ENCODE assay signal across 10 cellular contexts in genomic region chr1:44408181-44409018, GRCh38. TPM values are rescaled to one million over a fixed set of nuclear protein-coding genes. Genes with fewer than 3 reads are reported as not detected.
DNase-seq lines count a peak whose midpoint lies in the region; ATAC-seq and TF ChIP-seq lines count a peak whose summit lies in the region.
"Had no signal": no experiment of that assay in that cellular context is flagged by ENCODE, and none has a peak within 500 bp of the region (broad histone marks: within the 10 kb centered on the region; RNA-seq: fewer than 3 reads in every experiment).

No MANE protein-coding gene starts in this region.

- no peak overlapping the region for H3K18ac ChIP-seq in mesendoderm (ENCODE audit: low read length)

- H3K27me3 ChIP-seq in A673 (replicated peaks; ENCODE audit: insufficient read depth, low read depth, low read length, poor library complexity) (peaks cover 52% of the 10 kb centered on the region), HUES64 (ENCODE audit: insufficient read depth, low read length) (peaks cover 85% of the 10 kb centered on the region), mesendoderm (ENCODE audit: insufficient read depth, low read length, poor library complexity) (peaks cover 39% of the 10 kb centered on the region)

- H3K9ac ChIP-seq in HUES64 (ENCODE audit: low read depth, low read length) (no peak overlapping the region), mesendoderm (ENCODE audit: low read length) (no peak overlapping the region)

- no peak overlapping the region for H4K8ac ChIP-seq in mesendoderm (ENCODE audit: low read depth, low read length)

- H3K79me2 ChIP-seq in mesendoderm (ENCODE audit: control insufficient read depth, insufficient read depth, low read length), result no peaks in the 10 kb centered on the region

- H2AK5ac ChIP-seq in mesendoderm (ENCODE audit: low read length), result no peak overlapping the region

- H3K56ac ChIP-seq in mesendoderm (ENCODE audit: low read length), result peak overlapping the region; percentile 47

- H3K36me3 ChIP-seq in A673 (ENCODE audit: insufficient read depth, low read length, poor library complexity, severe bottlenecking) (no peaks in the 10 kb centered on the region), HUES64 (ENCODE audit: insufficient read depth, low read length) (peaks cover 10% of the 10 kb centered on the region), mesendoderm (ENCODE audit: control insufficient read depth, insufficient read depth, low read length) (no peaks in the 10 kb centered on the region)

- POLR2A ChIA-PET in A673 (lab: Charles Lee; ENCODE audit: low non-redundant PET), result no interaction called here

- H2BK5ac ChIP-seq in mesendoderm (ENCODE audit: low read length), result no peak overlapping the region

- H3K79me1 ChIP-seq in mesendoderm (ENCODE audit: low read length), result no peaks in the 10 kb centered on the region

- no peak overlapping the region for H3K23ac ChIP-seq in mesendoderm (ENCODE audit: low read length)

- no peak overlapping the region for H4K5ac ChIP-seq in mesendoderm (ENCODE audit: low read length)

- no peak overlapping the region for H3K27ac ChIP-seq in A673 (ENCODE audit: low read depth, low read length, poor library complexity, severe bottlenecking)
- H3K27ac ChIP-seq in HUES64 (ENCODE audit: low read depth, low read length), result no peak overlapping the region; the same call in 1 of the 2 replicates
- peak overlapping the region; percentile 56 for H3K27ac ChIP-seq in angular gyrus (ENCODE audit: low read depth, low read length)
- H3K27ac ChIP-seq in mesendoderm (ENCODE audit: low read depth, low read length), result no peak overlapping the region

- CTCF ChIA-PET in A673 (lab: Charles Lee), result interaction anchor here (0.6 kb wide), 1 partner anchor 26 kb away, joined by 6 read pairs; no protein-coding TSS in a partner anchor

- BruUV-seq in A673 (replicated peaks; lab: Mats Ljungman, UMichigan), result no TSS peak

- H3K4me2 ChIP-seq in mesendoderm (ENCODE audit: low read length), result peak overlapping the region; percentile 21

- intact Hi-C loops in A673 (cut with micrococcal nuclease; ENCODE audit: unreplicated experiment), result no loop called here

- WGBS in HUES64, result 1% methylated on average over 37 of the region's 38 CpGs
- WGBS in mesendoderm (ENCODE audit: extremely low coverage, insufficient coverage, low lambda C conversion rate), result no CpG with 5 or more reads among the region's 38 CpGs

- DNase-seq in A673 (ENCODE audit: low spot score), result peak; percentile 15
- peak; percentile 87 for DNase-seq in mesendoderm
- DNase-seq in globus pallidus (ENCODE audit: low spot score), result no peak
- no peak for DNase-seq in AG08395 (ENCODE audit: low spot score)
- DNase-seq: DMS153, GOT3 had no signal

- no peak overlapping the region for H3K4me3 ChIP-seq in A673 (ENCODE audit: low read depth, low read length, poor library complexity, severe bottlenecking)
- peak overlapping the region; percentile 74 for H3K4me3 ChIP-seq in HUES64 (ENCODE audit: low read length)
- H3K4me3 ChIP-seq in mesendoderm (ENCODE audit: low read length), result no peak overlapping the region

- H3K4ac ChIP-seq in mesendoderm (ENCODE audit: low read depth, low read length), result no peak overlapping the region

- no peaks in the 10 kb centered on the region for H3K9me3 ChIP-seq in A673 (ENCODE audit: low read depth, low read length, poor library complexity, severe bottlenecking)
- no peaks in the 10 kb centered on the region for H3K9me3 ChIP-seq in HUES64 (ENCODE audit: insufficient read depth, low read depth, low read length)

- H2BK15ac ChIP-seq in mesendoderm (replicated peaks; ENCODE audit: low read depth), result no peak overlapping the region

- ATAC-seq in HG03521 (IDR thresholded peaks at IDR 0.05; ENCODE audit: unreplicated experiment), result no peak
- ATAC-seq in GM18867 (IDR thresholded peaks at IDR 0.05; ENCODE audit: unreplicated experiment), result no peak

- H3K4me1 ChIP-seq in A673 (ENCODE audit: insufficient read depth, low read length, poor library complexity, severe bottlenecking) (peaks cover 10% of the 10 kb centered on the region), HUES64 (ENCODE audit: insufficient read depth, low read length) (peaks cover 25% of the 10 kb centered on the region), mesendoderm (ENCODE audit: control insufficient read depth, low read depth, low read length) (peaks cover 2% of the 10 kb centered on the region)

- no peak for TF ChIP-seq CTCF in A673 (conservative IDR thresholded peaks at IDR 0.05; ENCODE audit: low read depth, low read length)

- no peak overlapping the region for H2BK120ac ChIP-seq in mesendoderm (ENCODE audit: low read depth, low read length)

RNA-seq across cellular contexts. Expression of gene RNF220, which starts 3.3 kb away (rescaled TPM):
- 80.6 and 86.0 TPM in 2 replicates for total RNA-seq in A673 (2021)
- 71.6 TPM for polyA plus RNA-seq in HUES64 (2013, experiment 1 of 2)
- 85.0 TPM for polyA plus RNA-seq in HUES64 (2013, experiment 2 of 2)
- 97.6 TPM for polyA plus RNA-seq in mesendoderm (2013, experiment 1 of 2)
- polyA plus RNA-seq in mesendoderm (2013, experiment 2 of 2), result 97.1 TPM

RNA-seq across cellular contexts. Expression of gene ERI3, which starts 53.3 kb away (rescaled TPM):
- 95.4 and 97.9 TPM in 2 replicates for total RNA-seq in A673 (2021)
- 58.4 TPM for polyA plus RNA-seq in HUES64 (2013, experiment 1 of 2)
- polyA plus RNA-seq in HUES64 (2013, experiment 2 of 2), result 65.5 TPM
- polyA plus RNA-seq in mesendoderm (2013, experiment 1 of 2), result 56.6 TPM
- 53.9 TPM for polyA plus RNA-seq in mesendoderm (2013, experiment 2 of 2)

Comparison
In these comparisons a context has a peak if more than half of its experiments do, and no peak if none do; other contexts are left out.
1. DNase-seq: peak in A673 (single experiment) and mesendoderm (single experiment); none in globus pallidus (single experiment) and AG08395 (single experiment).